Comparison of ENCODE assay signal across 7 cellular contexts in genomic region chr13:40666905-40667621, GRCh38. TPM values are rescaled to one million over a fixed set of nuclear protein-coding genes. Genes with fewer than 3 reads are reported as not detected.
A peak's percentile ranks its signal among the peaks of the same experiment; 100 is the strongest.
DNase-seq lines count a peak whose midpoint lies in the region; FAIRE-seq and TF ChIP-seq lines count a peak whose summit lies in the region.

No MANE protein-coding gene starts in this region.

- peak overlapping the region; percentile 85 for H2AFZ ChIP-seq in PC-9
- peak overlapping the region; percentile 71 for H2AFZ ChIP-seq in astrocyte (ENCODE audit: low read depth, low read length)

- WGBS in sigmoid colon, 2 donors: 1% methylated on average over 67 of the region's 67 CpGs

- intact Hi-C loops in PC-9 (cut with micrococcal nuclease; ENCODE audit: unreplicated experiment) (loop anchor here (5.0 to 10.0 kb wide), 3 partner anchors 72 to 725 kb away; no protein-coding TSS in a partner anchor), sigmoid colon (cut with DNase I) (loop anchor here (2.0 to 10.0 kb wide), 6 partner anchors 68 to 1608 kb away; partner anchors contain the start of genes AKAP11 and WBP4)

- no peak for TF ChIP-seq EP300 in sigmoid colon (IDR thresholded peaks at IDR 0.05)

- H3K27me3 ChIP-seq in GM06990 (replicated peaks; ENCODE audit: control insufficient read depth, insufficient read depth, low read length) (no peaks in the 10 kb centered on the region), PC-9 (ENCODE audit: insufficient read depth, low read depth) (no peaks in the 10 kb centered on the region), astrocyte (ENCODE audit: insufficient read depth, low read length) (no peaks in the 10 kb centered on the region), sigmoid colon (no peaks in the 10 kb centered on the region)

- H3K36me3 ChIP-seq in GM06990 (ENCODE audit: control insufficient read depth, insufficient read depth, low read length): no peaks in the 10 kb centered on the region
- H3K36me3 ChIP-seq in HEK293 (ENCODE audit: control insufficient read depth in 2 of 2, insufficient read depth in 1 of 2, low read length in 2 of 2): no peaks in the 10 kb centered on the region
- no peaks in the 10 kb centered on the region for H3K36me3 ChIP-seq in PC-9 (ENCODE audit: low read depth)
- H3K36me3 ChIP-seq in astrocyte (ENCODE audit: insufficient read depth, low read length): no peaks in the 10 kb centered on the region
- no peaks in the 10 kb centered on the region for H3K36me3 ChIP-seq in sigmoid colon

- H3F3A ChIP-seq in PC-9 (ENCODE audit: insufficient read depth, low read depth): 0 out of 2 replicates have a peak, but pooled peaks cover 8% of the 10 kb centered on the region

- CTCF ChIA-PET in HEK293 (lab: Yijun Ruan, JAX): interaction anchor here (0.7 to 0.9 kb wide), 2 partner anchors 84 to 606 kb away, joined by 3 to 5 read pairs; no protein-coding TSS in a partner anchor
- CTCF ChIA-PET in PC-9 (lab: Charles Lee): no interaction called here

- no peaks in the 10 kb centered on the region for H3K9me3 Mint-ChIP-seq in astrocyte (ENCODE audit: unreplicated experiment)

- peak overlapping the region; percentile 79 for H3K4me2 ChIP-seq in PC-9
- H3K4me2 ChIP-seq in astrocyte (ENCODE audit: low read length): peak overlapping the region; percentile 96

- no peaks in the 10 kb centered on the region for H3K9me2 ChIP-seq in PC-9 (ENCODE audit: insufficient read depth)

- peak overlapping the region; percentile 84 for H3K4me3 Mint-ChIP-seq in astrocyte (ENCODE audit: unreplicated experiment)

- no peak overlapping the region for H3K27ac Mint-ChIP-seq in astrocyte (ENCODE audit: unreplicated experiment)

- DNase-seq in GM06990 (ENCODE audit: extremely low read depth, insufficient read length): no peak
- peak in 1 of 2 experiments; percentile 15 for DNase-seq in PC-9
- no peak for DNase-seq in astrocyte (ENCODE audit: low read depth)
- DNase-seq in sigmoid colon: peak; percentile 78
- no peak for DNase-seq in putamen (ENCODE audit: low spot score)

- BruUV-seq in PC-9 (replicated peaks; lab: Mats Ljungman, UMichigan): no TSS peak

- H3K4me3 ChIP-seq in GM06990 (replicated peaks; ENCODE audit: low read depth, low read length) (peak overlapping the region; percentile 76), HEK293 (ENCODE audit: low read depth, low read length) (peak overlapping the region; percentile 66), PC-9 (peak overlapping the region; percentile 90), astrocyte (ENCODE audit: insufficient read depth, low read depth, low read length) (peak overlapping the region; percentile 72), iPS-11a (ENCODE audit: low read depth, low read length) (peak overlapping the region; percentile 94), sigmoid colon (peak overlapping the region; percentile 74 to 93 (median 86))

- TF ChIP-seq CTCF in GM06990 (IDR thresholded peaks at IDR 0.05; ENCODE audit: insufficient read depth, low read length, poor library complexity, severe bottlenecking): no peak
- TF ChIP-seq CTCF in HEK293 (tag by site-specific recombination; IDR thresholded peaks at IDR 0.05): no peak
- no peak for TF ChIP-seq CTCF in PC-9 (conservative IDR thresholded peaks at IDR 0.05)
- TF ChIP-seq CTCF in astrocyte (IDR thresholded peaks at IDR 0.05; ENCODE audit: insufficient read depth, low read depth, low read length): no peak
- no peak for TF ChIP-seq CTCF in sigmoid colon (IDR thresholded peaks at IDR 0.05)

- H3K79me2 ChIP-seq in PC-9 (ENCODE audit: low read depth): peaks cover 19% of the 10 kb centered on the region
- H3K79me2 ChIP-seq in astrocyte (ENCODE audit: insufficient read depth, low read length): peaks cover 12% of the 10 kb centered on the region

- H3K9me3 ChIP-seq in HEK293 (ENCODE audit: control insufficient read depth, insufficient read depth, low read depth, low read length) (no peaks in the 10 kb centered on the region), PC-9 (ENCODE audit: insufficient read depth, low read depth) (no peaks in the 10 kb centered on the region), astrocyte (ENCODE audit: insufficient read depth, low read depth, low read length) (no peaks in the 10 kb centered on the region), sigmoid colon (no peaks in the 10 kb centered on the region)

- H3K4me1 ChIP-seq in HEK293 (ENCODE audit: control insufficient read depth, insufficient read depth, low read length): peaks cover 10% of the 10 kb centered on the region
- H3K4me1 ChIP-seq in PC-9 (replicated peaks; ENCODE audit: insufficient read depth): peaks cover 28% of the 10 kb centered on the region
- peaks cover 22% of the 10 kb centered on the region for H3K4me1 ChIP-seq in astrocyte (ENCODE audit: insufficient read depth, low read length)
- peaks cover 0 to 27% (median 21%) of the 10 kb centered on the region in 4 donors for H3K4me1 ChIP-seq in sigmoid colon

- no peak for FAIRE-seq in astrocyte (lab: Jason Lieb, UNC)

- peak overlapping the region; percentile 83 for H3K9ac ChIP-seq in astrocyte (ENCODE audit: low read length)

- no peak overlapping the region; the same call in 1 of the 2 replicates for H3K27ac ChIP-seq in HEK293 (ENCODE audit: extremely low read depth, low read depth, low read length)
- H3K27ac ChIP-seq in PC-9: no peak overlapping the region
- H3K27ac ChIP-seq in astrocyte (ENCODE audit: low read depth, low read length): peak overlapping the region; percentile 45
- H3K27ac ChIP-seq in sigmoid colon: peak overlapping the region; percentile 93 to 99 (median 98)

- POLR2A ChIA-PET in HEK293 (lab: Yijun Ruan, JAX): no interaction called here
- POLR2A ChIA-PET in PC-9 (lab: Charles Lee; ENCODE audit: unreplicated experiment): no interaction called here

- peaks cover 20% of the 10 kb centered on the region for H3K4me1 Mint-ChIP-seq in astrocyte (ENCODE audit: low read depth, unreplicated experiment)

- no peak for TF ChIP-seq POLR2A in sigmoid colon (IDR thresholded peaks at IDR 0.05)

- H3K27me3 Mint-ChIP-seq in astrocyte (ENCODE audit: low read depth, unreplicated experiment): no peaks in the 10 kb centered on the region

- H4K20me1 ChIP-seq in PC-9 (ENCODE audit: insufficient read depth) (no peaks in the 10 kb centered on the region), astrocyte (ENCODE audit: insufficient read depth, low read length) (peaks cover 11% of the 10 kb centered on the region)

- H3K36me3 Mint-ChIP-seq in astrocyte (ENCODE audit: low read depth, unreplicated experiment): no peaks in the 10 kb centered on the region

TF ChIP-seq in HEK293, 187 proteins besides CTCF, POLR2A, EP300 and RAD21 (continues in another document):
- TF ChIP-seq GLIS2 (tag by site-specific recombination; IDR thresholded peaks at IDR 0.05) (peak; percentile 67), ZNF341 (tag by site-specific recombination; IDR thresholded peaks at IDR 0.05; ENCODE audit: low read depth) (0 out of 2 replicates have a peak, but pooled peaks have one; percentile 42), ZNF560 (tag by site-specific recombination; IDR thresholded peaks at IDR 0.05; ENCODE audit: borderline replicate concordance) (no peak), ZBTB21 (tag by site-specific recombination; IDR thresholded peaks at IDR 0.05) (no peak), EGR2 (tag by site-specific recombination; IDR thresholded peaks at IDR 0.05; ENCODE audit: low read depth) (peak; percentile 29; the same call in 1 of the 2 replicates), ZNF626 (tag by site-specific recombination; IDR thresholded peaks at IDR 0.05) (no peak), ZIC2 (tag by site-specific recombination; IDR thresholded peaks at IDR 0.05) (peak; percentile 28; the same call in 1 of the 2 replicates), PATZ1 (tag by site-specific recombination; IDR thresholded peaks at IDR 0.05) (peak; percentile 70; the same call in 1 of the 2 replicates), KLF9 (tag by site-specific recombination; IDR thresholded peaks at IDR 0.05; ENCODE audit: low read depth) (peak; percentile 37; the same call in 1 of the 2 replicates), ZFHX2 (tag by site-specific recombination; conservative IDR thresholded peaks at IDR 0.05) (peak; percentile 79), SP3 (tag by site-specific recombination; IDR thresholded peaks at IDR 0.05) (0 out of 2 replicates have a peak, but pooled peaks have one; percentile 21)
- TF ChIP-seq, protein P1, sequence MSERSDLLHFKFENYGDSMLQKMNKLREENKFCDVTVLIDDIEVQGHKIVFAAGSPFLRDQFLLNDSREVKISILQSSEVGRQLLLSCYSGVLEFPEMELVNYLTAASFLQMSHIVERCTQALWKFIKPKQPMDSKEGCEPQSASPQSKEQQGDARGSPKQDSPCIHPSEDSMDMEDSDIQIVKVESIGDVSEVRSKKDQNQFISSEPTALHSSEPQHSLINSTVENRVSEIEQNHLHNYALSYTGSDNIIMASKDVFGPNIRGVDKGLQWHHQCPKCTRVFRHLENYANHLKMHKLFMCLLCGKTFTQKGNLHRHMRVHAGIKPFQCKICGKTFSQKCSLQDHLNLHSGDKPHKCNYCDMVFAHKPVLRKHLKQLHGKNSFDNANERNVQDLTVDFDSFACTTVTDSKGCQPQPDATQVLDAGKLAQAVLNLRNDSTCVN (tag by site-specific recombination; optimal IDR thresholded peaks at IDR 0.05): peak; percentile 68

RNA-seq across cellular contexts. Expression of gene FOXO1, which starts 0.6 kb away (rescaled TPM):
- 9.0 and 10.5 TPM in 2 replicates for total RNA-seq in PC-9 (2021)
- 8.8 and 10.4 TPM in 2 replicates for total RNA-seq in astrocyte
- total RNA-seq in sigmoid colon: 10 to 100 TPM; 30.9 to 36.8 (median 33.7) TPM
- polyA plus RNA-seq in sigmoid colon: 10 to 100 TPM in 2 of 3 donors, 1 to 10 TPM in 1; 9.0 to 14.7 (median 10.6) TPM

Comparison
In these comparisons a context has a peak if more than half of its experiments do, and no peak if none do; other contexts are left out.
1. H3K27ac ChIP-seq: peak in astrocyte (single experiment) and sigmoid colon (4 of 4); none in HEK293 (single experiment) and PC-9 (single experiment).
2. Peak in every context shown above with its lines, with median percentiles within 50 percentile points of each other: H3K4me3 ChIP-seq.